1 cellular context compared by ENCODE assay signal in genomic region chr2:12074126-12074883, GRCh38.
TF ChIP-seq lines count a peak whose summit lies in the region.

No MANE protein-coding gene starts in this region.

TF ChIP-seq in K562, 482 proteins besides CTCF, POLR2A, EP300 and RAD21 (continued from another document and continues in another):
- TF ChIP-seq, protein P1, sequence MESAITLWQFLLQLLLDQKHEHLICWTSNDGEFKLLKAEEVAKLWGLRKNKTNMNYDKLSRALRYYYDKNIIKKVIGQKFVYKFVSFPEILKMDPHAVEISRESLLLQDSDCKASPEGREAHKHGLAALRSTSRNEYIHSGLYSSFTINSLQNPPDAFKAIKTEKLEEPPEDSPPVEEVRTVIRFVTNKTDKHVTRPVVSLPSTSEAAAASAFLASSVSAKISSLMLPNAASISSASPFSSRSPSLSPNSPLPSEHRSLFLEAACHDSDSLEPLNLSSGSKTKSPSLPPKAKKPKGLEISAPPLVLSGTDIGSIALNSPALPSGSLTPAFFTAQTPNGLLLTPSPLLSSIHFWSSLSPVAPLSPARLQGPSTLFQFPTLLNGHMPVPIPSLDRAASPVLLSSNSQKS (CRISPR knock-in tag; IDR thresholded peaks at IDR 0.05) = no peak
- peak; percentile 64; the same call in 1 of the 2 replicates for TF ChIP-seq ZNF197 (CRISPR knock-in tag; IDR thresholded peaks at IDR 0.05; ENCODE audit: low read depth)
- TF ChIP-seq CCNT2 (IDR thresholded peaks at IDR 0.05; ENCODE audit: borderline replicate concordance, extremely low read depth, insufficient read length, low read depth, low read length) = peak; percentile 91
- no peak for TF ChIP-seq RBM39 (optimal IDR thresholded peaks at IDR 0.05; ENCODE audit: low read depth, low read length)
- TF ChIP-seq CEBPB (tag; IDR thresholded peaks at IDR 0.05) = no peak
- TF ChIP-seq ELF4 (CRISPR knock-in tag; IDR thresholded peaks at IDR 0.05) = peak; percentile 72
- peak; percentile 94 for TF ChIP-seq SMARCC2 (IDR thresholded peaks at IDR 0.05; ENCODE audit: low read depth)
- peak; percentile 69; the same call in 1 of the 2 replicates for TF ChIP-seq ZNF175 (CRISPR knock-in tag; IDR thresholded peaks at IDR 0.05; ENCODE audit: low read depth)
- TF ChIP-seq RBM15 (IDR thresholded peaks at IDR 0.05; ENCODE audit: insufficient read depth, low read length) = no peak
- TF ChIP-seq NR1H2 (CRISPR knock-in tag; IDR thresholded peaks at IDR 0.05) = no peak
- TF ChIP-seq IRF2 (CRISPR knock-in tag; IDR thresholded peaks at IDR 0.05) = no peak
- TF ChIP-seq C11orf30 (IDR thresholded peaks at IDR 0.05; ENCODE audit: low read depth) = peak; percentile 51; the same call in 1 of the 2 replicates
- TF ChIP-seq GTF2E2 (tag; IDR thresholded peaks at IDR 0.05) = no peak
- TF ChIP-seq, protein P2, sequence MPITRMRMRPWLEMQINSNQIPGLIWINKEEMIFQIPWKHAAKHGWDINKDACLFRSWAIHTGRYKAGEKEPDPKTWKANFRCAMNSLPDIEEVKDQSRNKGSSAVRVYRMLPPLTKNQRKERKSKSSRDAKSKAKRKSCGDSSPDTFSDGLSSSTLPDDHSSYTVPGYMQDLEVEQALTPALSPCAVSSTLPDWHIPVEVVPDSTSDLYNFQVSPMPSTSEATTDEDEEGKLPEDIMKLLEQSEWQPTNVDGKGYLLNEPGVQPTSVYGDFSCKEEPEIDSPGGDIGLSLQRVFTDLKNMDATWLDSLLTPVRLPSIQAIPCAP (CRISPR knock-in tag; IDR thresholded peaks at IDR 0.05; ENCODE audit: borderline replicate concordance) = no peak
- TF ChIP-seq ESRRA (IDR thresholded peaks at IDR 0.05; ENCODE audit: borderline replicate concordance, low read depth) = peak; percentile 94
- TF ChIP-seq, protein P3, sequence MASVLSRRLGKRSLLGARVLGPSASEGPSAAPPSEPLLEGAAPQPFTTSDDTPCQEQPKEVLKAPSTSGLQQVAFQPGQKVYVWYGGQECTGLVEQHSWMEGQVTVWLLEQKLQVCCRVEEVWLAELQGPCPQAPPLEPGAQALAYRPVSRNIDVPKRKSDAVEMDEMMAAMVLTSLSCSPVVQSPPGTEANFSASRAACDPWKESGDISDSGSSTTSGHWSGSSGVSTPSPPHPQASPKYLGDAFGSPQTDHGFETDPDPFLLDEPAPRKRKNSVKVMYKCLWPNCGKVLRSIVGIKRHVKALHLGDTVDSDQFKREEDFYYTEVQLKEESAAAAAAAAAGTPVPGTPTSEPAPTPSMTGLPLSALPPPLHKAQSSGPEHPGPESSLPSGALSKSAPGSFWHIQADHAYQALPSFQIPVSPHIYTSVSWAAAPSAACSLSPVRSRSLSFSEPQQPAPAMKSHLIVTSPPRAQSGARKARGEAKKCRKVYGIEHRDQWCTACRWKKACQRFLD (CRISPR knock-in tag; IDR thresholded peaks at IDR 0.05) = peak; percentile 87
- peak; percentile 82; the same call in 1 of the 2 replicates for TF ChIP-seq GATAD2B (IDR thresholded peaks at IDR 0.05; ENCODE audit: borderline replicate concordance)
- no peak for TF ChIP-seq SIN3B (IDR thresholded peaks at IDR 0.05; ENCODE audit: low read depth)
- TF ChIP-seq POLR2AphosphoS5 (IDR thresholded peaks at IDR 0.05; ENCODE audit: control insufficient read depth, insufficient read depth, low read depth, low read length) = peak; percentile 85
- no peak for TF ChIP-seq SP2 (IDR thresholded peaks at IDR 0.05; ENCODE audit: extremely low read depth, low read depth, low read length, poor library complexity, severe bottlenecking)
- no peak for TF ChIP-seq CSDE1 (IDR thresholded peaks at IDR 0.05)
- TF ChIP-seq, protein P4, sequence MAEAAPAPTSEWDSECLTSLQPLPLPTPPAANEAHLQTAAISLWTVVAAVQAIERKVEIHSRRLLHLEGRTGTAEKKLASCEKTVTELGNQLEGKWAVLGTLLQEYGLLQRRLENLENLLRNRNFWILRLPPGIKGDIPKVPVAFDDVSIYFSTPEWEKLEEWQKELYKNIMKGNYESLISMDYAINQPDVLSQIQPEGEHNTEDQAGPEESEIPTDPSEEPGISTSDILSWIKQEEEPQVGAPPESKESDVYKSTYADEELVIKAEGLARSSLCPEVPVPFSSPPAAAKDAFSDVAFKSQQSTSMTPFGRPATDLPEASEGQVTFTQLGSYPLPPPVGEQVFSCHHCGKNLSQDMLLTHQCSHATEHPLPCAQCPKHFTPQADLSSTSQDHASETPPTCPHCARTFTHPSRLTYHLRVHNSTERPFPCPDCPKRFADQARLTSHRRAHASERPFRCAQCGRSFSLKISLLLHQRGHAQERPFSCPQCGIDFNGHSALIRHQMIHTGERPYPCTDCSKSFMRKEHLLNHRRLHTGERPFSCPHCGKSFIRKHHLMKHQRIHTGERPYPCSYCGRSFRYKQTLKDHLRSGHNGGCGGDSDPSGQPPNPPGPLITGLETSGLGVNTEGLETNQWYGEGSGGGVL (CRISPR knock-in tag; IDR thresholded peaks at IDR 0.05) = no peak
- TF ChIP-seq YY1 (IDR thresholded peaks at IDR 0.05; ENCODE audit: borderline replicate concordance in 1 of 3, control insufficient read depth in 1 of 3, extremely low read depth in 1 of 3, insufficient read depth in 3 of 3, insufficient read length in 1 of 3, insufficient replicate concordance in 2 of 3, low read depth in 1 of 3, low read length in 2 of 3) = peak in 1 of 3 experiments; percentile 68
- TF ChIP-seq ARID2 (IDR thresholded peaks at IDR 0.05) = no peak
- TF ChIP-seq VEZF1 (CRISPR knock-in tag; IDR thresholded peaks at IDR 0.05) = peak; percentile 83
- peak; percentile 94 for TF ChIP-seq DPF2 (IDR thresholded peaks at IDR 0.05)
- TF ChIP-seq ZBTB9 (CRISPR knock-in tag; IDR thresholded peaks at IDR 0.05) = peak; percentile 90
- TF ChIP-seq RBM14 (IDR thresholded peaks at IDR 0.05; ENCODE audit: borderline replicate concordance, insufficient read depth, low read depth, low read length) = no peak
- TF ChIP-seq RB1 (IDR thresholded peaks at IDR 0.05; ENCODE audit: low read depth) = no peak
- 0 out of 2 replicates have a peak, but pooled peaks have one; percentile 27 for TF ChIP-seq ZNF644 (tag; IDR thresholded peaks at IDR 0.05; ENCODE audit: low read depth)
- peak; percentile 89 for TF ChIP-seq NCOR1 (IDR thresholded peaks at IDR 0.05)
- TF ChIP-seq ESRRB (CRISPR knock-in tag; IDR thresholded peaks at IDR 0.05; ENCODE audit: borderline replicate concordance) = no peak
- TF ChIP-seq CHD2 (IDR thresholded peaks at IDR 0.05; ENCODE audit: low read depth, low read length) = no peak
- TF ChIP-seq NR2C1 (IDR thresholded peaks at IDR 0.05) = peak; percentile 9; the same call in 1 of the 2 replicates
- 0 out of 2 replicates have a peak, but pooled peaks have one; percentile 42 for TF ChIP-seq NR2C1 (tag; IDR thresholded peaks at IDR 0.05)
- TF ChIP-seq SMAD1 (IDR thresholded peaks at IDR 0.05; ENCODE audit: low read depth, low read length, partially characterized antibody) = peak; percentile 68
- TF ChIP-seq, protein P5, sequence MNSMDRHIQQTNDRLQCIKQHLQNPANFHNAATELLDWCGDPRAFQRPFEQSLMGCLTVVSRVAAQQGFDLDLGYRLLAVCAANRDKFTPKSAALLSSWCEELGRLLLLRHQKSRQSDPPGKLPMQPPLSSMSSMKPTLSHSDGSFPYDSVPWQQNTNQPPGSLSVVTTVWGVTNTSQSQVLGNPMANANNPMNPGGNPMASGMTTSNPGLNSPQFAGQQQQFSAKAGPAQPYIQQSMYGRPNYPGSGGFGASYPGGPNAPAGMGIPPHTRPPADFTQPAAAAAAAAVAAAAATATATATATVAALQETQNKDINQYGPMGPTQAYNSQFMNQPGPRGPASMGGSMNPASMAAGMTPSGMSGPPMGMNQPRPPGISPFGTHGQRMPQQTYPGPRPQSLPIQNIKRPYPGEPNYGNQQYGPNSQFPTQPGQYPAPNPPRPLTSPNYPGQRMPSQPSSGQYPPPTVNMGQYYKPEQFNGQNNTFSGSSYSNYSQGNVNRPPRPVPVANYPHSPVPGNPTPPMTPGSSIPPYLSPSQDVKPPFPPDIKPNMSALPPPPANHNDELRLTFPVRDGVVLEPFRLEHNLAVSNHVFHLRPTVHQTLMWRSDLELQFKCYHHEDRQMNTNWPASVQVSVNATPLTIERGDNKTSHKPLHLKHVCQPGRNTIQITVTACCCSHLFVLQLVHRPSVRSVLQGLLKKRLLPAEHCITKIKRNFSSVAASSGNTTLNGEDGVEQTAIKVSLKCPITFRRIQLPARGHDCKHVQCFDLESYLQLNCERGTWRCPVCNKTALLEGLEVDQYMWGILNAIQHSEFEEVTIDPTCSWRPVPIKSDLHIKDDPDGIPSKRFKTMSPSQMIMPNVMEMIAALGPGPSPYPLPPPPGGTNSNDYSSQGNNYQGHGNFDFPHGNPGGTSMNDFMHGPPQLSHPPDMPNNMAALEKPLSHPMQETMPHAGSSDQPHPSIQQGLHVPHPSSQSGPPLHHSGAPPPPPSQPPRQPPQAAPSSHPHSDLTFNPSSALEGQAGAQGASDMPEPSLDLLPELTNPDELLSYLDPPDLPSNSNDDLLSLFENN (IDR thresholded peaks at IDR 0.05; ENCODE audit: low read depth in 2 of 2, low read length in 2 of 2) = peak in 1 of 2 experiments; percentile 72; a peak in 1 of 4 replicates
- peak; percentile 20; the same call in 1 of the 2 replicates for TF ChIP-seq ZNF592 (IDR thresholded peaks at IDR 0.05)
- TF ChIP-seq RCOR1 (IDR thresholded peaks at IDR 0.05; ENCODE audit: borderline replicate concordance in 1 of 2, low read depth in 2 of 2, low read length in 2 of 2) = peak; percentile 76 to 95; a peak in 3 of 4 replicates
- TF ChIP-seq, protein P6, sequence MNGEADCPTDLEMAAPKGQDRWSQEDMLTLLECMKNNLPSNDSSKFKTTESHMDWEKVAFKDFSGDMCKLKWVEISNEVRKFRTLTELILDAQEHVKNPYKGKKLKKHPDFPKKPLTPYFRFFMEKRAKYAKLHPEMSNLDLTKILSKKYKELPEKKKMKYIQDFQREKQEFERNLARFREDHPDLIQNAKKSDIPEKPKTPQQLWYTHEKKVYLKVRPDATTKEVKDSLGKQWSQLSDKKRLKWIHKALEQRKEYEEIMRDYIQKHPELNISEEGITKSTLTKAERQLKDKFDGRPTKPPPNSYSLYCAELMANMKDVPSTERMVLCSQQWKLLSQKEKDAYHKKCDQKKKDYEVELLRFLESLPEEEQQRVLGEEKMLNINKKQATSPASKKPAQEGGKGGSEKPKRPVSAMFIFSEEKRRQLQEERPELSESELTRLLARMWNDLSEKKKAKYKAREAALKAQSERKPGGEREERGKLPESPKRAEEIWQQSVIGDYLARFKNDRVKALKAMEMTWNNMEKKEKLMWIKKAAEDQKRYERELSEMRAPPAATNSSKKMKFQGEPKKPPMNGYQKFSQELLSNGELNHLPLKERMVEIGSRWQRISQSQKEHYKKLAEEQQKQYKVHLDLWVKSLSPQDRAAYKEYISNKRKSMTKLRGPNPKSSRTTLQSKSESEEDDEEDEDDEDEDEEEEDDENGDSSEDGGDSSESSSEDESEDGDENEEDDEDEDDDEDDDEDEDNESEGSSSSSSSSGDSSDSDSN (IDR thresholded peaks at IDR 0.05; ENCODE audit: borderline replicate concordance in 1 of 2, low read depth in 2 of 2, low read length in 2 of 2) = 0 out of 4 replicates have a peak, but pooled peaks of 1 of the 2 experiments have one; percentile 14
- TF ChIP-seq HDAC1 (IDR thresholded peaks at IDR 0.05) = peak in 1 of 2 experiments; percentile 94; a peak in 2 of 4 replicates
- peak; percentile 90 for TF ChIP-seq JUND (IDR thresholded peaks at IDR 0.05; ENCODE audit: borderline replicate concordance, low read depth, low read length)
- TF ChIP-seq JUND (tag; IDR thresholded peaks at IDR 0.05; ENCODE audit: borderline replicate concordance, low read depth, low read length) = peak; percentile 94; the same call in 2 of the 3 replicates
- TF ChIP-seq TAF7 (tag; IDR thresholded peaks at IDR 0.05) = no peak
